Comparison of ENCODE assay signal across 8 cellular contexts in the genomic region with DNA sequence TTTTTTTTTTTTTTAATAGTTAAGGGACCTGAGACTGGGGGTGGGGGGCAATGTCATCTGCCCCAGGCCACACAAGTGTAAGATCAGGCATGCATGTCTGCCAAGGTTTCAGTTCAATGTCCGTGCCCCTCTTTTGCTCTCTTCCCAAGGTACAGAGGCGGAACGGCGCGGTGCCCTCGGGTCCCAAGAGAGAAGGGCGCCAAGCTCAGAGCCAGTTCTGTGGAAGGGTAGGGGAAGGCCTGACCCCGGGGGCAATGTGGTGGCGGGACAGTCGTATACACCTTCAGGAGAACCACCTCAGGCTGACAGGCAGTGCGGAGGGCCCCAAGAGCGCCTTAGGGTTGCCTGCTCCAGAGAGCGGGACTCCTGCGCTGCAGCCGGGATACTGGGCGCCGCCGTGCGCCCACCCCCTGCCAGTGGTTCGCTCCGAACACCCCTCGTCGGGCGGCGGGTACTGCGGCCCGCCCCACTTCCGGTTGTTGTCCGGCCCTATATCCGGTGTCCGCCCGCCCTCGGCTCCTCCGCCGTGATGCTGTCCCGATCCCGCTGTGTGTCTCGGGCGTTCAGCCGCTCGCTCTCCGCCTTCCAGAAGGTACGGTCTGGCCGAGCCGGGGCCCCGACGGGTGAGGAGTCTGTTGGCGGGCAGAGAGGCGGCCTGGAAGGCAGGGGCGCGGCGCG. TPM values are rescaled to one million over a fixed set of nuclear protein-coding genes. Genes with fewer than 3 reads are reported as not detected.
DNase-seq lines count a peak whose midpoint lies in the region; ATAC-seq and TF ChIP-seq lines count a peak whose summit lies in the region.

DLST (plus strand) TSS at position 492 of the 678 bp plus-strand sequence; CDS start at position 530, 38 bp downstream.

- no peaks in the 10 kb centered on the region for H3K9me3 Mint-ChIP-seq in activated naive CD4-positive, alpha-beta T cell treated with anti-CD3 and anti-CD28 coated beads, Interleukin-2, amount 50 U/mL, for 24 hours

- H3K36me3 ChIP-seq in testis (ENCODE audit: low read depth, missing control alignments) = no peaks in the 10 kb centered on the region

- peaks cover 20% of the 10 kb centered on the region for H3K4me1 ChIP-seq in testis

- H3K36me3 Mint-ChIP-seq in activated naive CD4-positive, alpha-beta T cell treated with anti-CD3 and anti-CD28 coated beads, Interleukin-2, amount 50 U/mL, for 24 hours = peaks cover 11% of the 10 kb centered on the region

- DNase-seq in NCI-H1048 (lab: John Stamatoyannopoulos, UW) = peak; percentile 73
- DNase-seq in glomerular endothelial cell (ENCODE audit: extremely low read depth, low read depth, low spot score) = no peak
- DNase-seq in omental fat pad (ENCODE audit: low spot score) = peak; percentile 55
- peak; percentile 90 for DNase-seq in testis

- 0 to 1% methylated on average over 11 to 40 of the region's 53 CpGs for WGBS in testis, 2 donors

- no peak for TF ChIP-seq CTCF in omental fat pad (IDR thresholded peaks at IDR 0.05)
- peak in 1 of 3 experiments; percentile 36 for TF ChIP-seq CTCF in testis (IDR thresholded peaks at IDR 0.05)

- no peaks in the 10 kb centered on the region for H3K27me3 Mint-ChIP-seq in activated naive CD4-positive, alpha-beta T cell treated with anti-CD3 and anti-CD28 coated beads, Interleukin-2, amount 50 U/mL, for 24 hours

- H3K4me1 Mint-ChIP-seq in activated naive CD4-positive, alpha-beta T cell treated with anti-CD3 and anti-CD28 coated beads, Interleukin-2, amount 50 U/mL, for 24 hours = peaks cover 68% of the 10 kb centered on the region

- no peak for TF ChIP-seq POLR2A in testis (IDR thresholded peaks at IDR 0.05)

- H3K4me3 ChIP-seq in GM08714 (ENCODE audit: low read length) = peak within 1 kb of the TSS; percentile 97
- peak within 1 kb of the TSS; percentile 91 to 100 for H3K4me3 ChIP-seq in testis

- H3K9me3 ChIP-seq in testis = no peaks in the 10 kb centered on the region

- H3K27ac ChIP-seq in testis = peak within 1 kb of the TSS; percentile 89 to 96

- peak; percentile 92 for ATAC-seq in HG02571 (IDR thresholded peaks at IDR 0.05; ENCODE audit: unreplicated experiment)
- peak; percentile 92 for ATAC-seq in SK-N-SH treated with all-trans-retinoic acid at 6 μM for 48 hours
- ATAC-seq in omental fat pad (ENCODE audit: low FRiP score) = peak; percentile 93

- intact Hi-C loops in testis (cut with DNase I; ENCODE audit: low total_unique reads) = no loop called here

- no peaks in the 10 kb centered on the region for H3K27me3 ChIP-seq in testis

- peak within 1 kb of the TSS; percentile 99 for H3K27ac Mint-ChIP-seq in activated naive CD4-positive, alpha-beta T cell treated with anti-CD3 and anti-CD28 coated beads, Interleukin-2, amount 50 U/mL, for 24 hours

- peak within 1 kb of the TSS; percentile 100 for H3K4me3 Mint-ChIP-seq in activated naive CD4-positive, alpha-beta T cell treated with anti-CD3 and anti-CD28 coated beads, Interleukin-2, amount 50 U/mL, for 24 hours

TF ChIP-seq in SK-N-SH treated with all-trans-retinoic acid at 6 μM for 48 hours, 23 proteins besides CTCF, POLR2A, EP300 and RAD21:
- TF ChIP-seq ZFP3 (CRISPR knock-in tag; IDR thresholded peaks at IDR 0.05) = peak; percentile 86
- TF ChIP-seq GLIS3 (CRISPR knock-in tag; IDR thresholded peaks at IDR 0.05) = 0 out of 2 replicates have a peak, but pooled peaks have one; percentile 15
- TF ChIP-seq, protein P1, sequence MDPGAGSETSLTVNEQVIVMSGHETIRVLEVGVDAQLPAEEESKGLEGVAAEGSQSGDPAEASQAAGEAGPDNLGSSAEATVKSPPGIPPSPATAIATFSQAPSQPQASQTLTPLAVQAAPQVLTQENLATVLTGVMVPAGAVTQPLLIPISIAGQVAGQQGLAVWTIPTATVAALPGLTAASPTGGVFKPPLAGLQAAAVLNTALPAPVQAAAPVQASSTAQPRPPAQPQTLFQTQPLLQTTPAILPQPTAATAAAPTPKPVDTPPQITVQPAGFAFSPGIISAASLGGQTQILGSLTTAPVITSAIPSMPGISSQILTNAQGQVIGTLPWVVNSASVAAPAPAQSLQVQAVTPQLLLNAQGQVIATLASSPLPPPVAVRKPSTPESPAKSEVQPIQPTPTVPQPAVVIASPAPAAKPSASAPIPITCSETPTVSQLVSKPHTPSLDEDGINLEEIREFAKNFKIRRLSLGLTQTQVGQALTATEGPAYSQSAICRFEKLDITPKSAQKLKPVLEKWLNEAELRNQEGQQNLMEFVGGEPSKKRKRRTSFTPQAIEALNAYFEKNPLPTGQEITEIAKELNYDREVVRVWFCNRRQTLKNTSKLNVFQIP (CRISPR knock-in tag; IDR thresholded peaks at IDR 0.05; ENCODE audit: borderline replicate concordance, low read depth) = no peak
- peak; percentile 63 for TF ChIP-seq TSHZ2 (CRISPR knock-in tag; IDR thresholded peaks at IDR 0.05)
- TF ChIP-seq ZNF565 (CRISPR knock-in tag; conservative IDR thresholded peaks at IDR 0.05; ENCODE audit: low read depth) = no peak

RNA-seq across cellular contexts. Expression of gene DLST, which starts in this region (rescaled TPM):
- 72.8 and 98.4 TPM in 2 replicates for total RNA-seq in glomerular endothelial cell
- total RNA-seq in omental fat pad = 100 to 1,000 TPM; 102 to 144 (median 114) TPM
- 10 to 100 TPM; 82.0 to 98.1 TPM for total RNA-seq in testis
- 82.8 TPM for polyA plus RNA-seq in testis (ENCODE audit: insufficient read depth, low read depth, low replicate concordance)
